In genomic region chr1:154765970-154766369, GRCh38 we compare ENCODE assay signal across 9 cellular contexts.
DNase-seq lines count a peak whose midpoint lies in the region; ATAC-seq lines count a peak whose summit lies in the region.
"Had no signal": no experiment of that assay in that cellular context is flagged by ENCODE, and none has a peak within 500 bp of the region (broad histone marks: within the 10 kb centered on the region; RNA-seq: fewer than 3 reads in every experiment).

No MANE protein-coding gene starts in this region.

- H3K4me3 Mint-ChIP-seq in activated naive CD4-positive, alpha-beta T cell treated with anti-CD3 and anti-CD28 coated beads, Interleukin-2, amount 10 ng/mL, durations not matched to agents 7 days and 5 days = no peak overlapping the region
- H3K4me3 Mint-ChIP-seq: naive B cell had no signal

- DNase-seq in activated naive CD4-positive, alpha-beta T cell treated with anti-CD3 and anti-CD28 coated beads, Interleukin-2, amount 10 ng/mL, durations not matched to agents 7 days and 5 days = peak; percentile 38
- DNase-seq in activated naive CD4-positive, alpha-beta T cell (lab: John Stamatoyannopoulos, UW) = no peak
- DNase-seq in NCI-H524 (lab: John Stamatoyannopoulos, UW) (peak; percentile 67 to 70), cerebellar cortex (ENCODE audit: low spot score) (peak; percentile 31), renal cortical epithelial cell (ENCODE audit: low read depth) (peak; percentile 28), DMS79 treated with DMSO at 0.1 percent for 48 hours (lab: John Stamatoyannopoulos, UW) (no peak)
- DNase-seq in activated CD4-positive, CD25-positive, alpha-beta regulatory T cell (lab: John Stamatoyannopoulos, UW) = no peak
- DNase-seq: naive B cell had no signal

- no peaks in the 10 kb centered on the region for H3K9me3 Mint-ChIP-seq in activated naive CD4-positive, alpha-beta T cell treated with anti-CD3 and anti-CD28 coated beads, Interleukin-2, amount 10 ng/mL, durations not matched to agents 7 days and 5 days
- H3K9me3 Mint-ChIP-seq: naive B cell had no signal

- no peaks in the 10 kb centered on the region for H3K4me1 Mint-ChIP-seq in activated naive CD4-positive, alpha-beta T cell treated with anti-CD3 and anti-CD28 coated beads, Interleukin-2, amount 10 ng/mL, durations not matched to agents 7 days and 5 days

- CTCF ChIA-PET in activated naive CD4-positive, alpha-beta T cell treated with anti-CD3 and anti-CD28 coated beads, Interleukin-2, amount 10 ng/mL, durations not matched to agents 7 days and 5 days (lab: Charles Lee) = interaction anchor here (1.2 to 4.1 kb wide), 3 partner anchors 9 to 25 kb away, joined by 4 to 16 read pairs (median 6); no protein-coding TSS in a partner anchor

- H3K36me3 Mint-ChIP-seq in activated naive CD4-positive, alpha-beta T cell treated with anti-CD3 and anti-CD28 coated beads, Interleukin-2, amount 10 ng/mL, durations not matched to agents 7 days and 5 days = no peaks in the 10 kb centered on the region
- H3K36me3 Mint-ChIP-seq: naive B cell had no signal

- no peak for ATAC-seq in GM18861 (IDR thresholded peaks at IDR 0.05; ENCODE audit: unreplicated experiment)

- peaks cover 17% of the 10 kb centered on the region for H3K27me3 Mint-ChIP-seq in activated naive CD4-positive, alpha-beta T cell treated with anti-CD3 and anti-CD28 coated beads, Interleukin-2, amount 10 ng/mL, durations not matched to agents 7 days and 5 days

- H3K27ac Mint-ChIP-seq in activated naive CD4-positive, alpha-beta T cell treated with anti-CD3 and anti-CD28 coated beads, Interleukin-2, amount 10 ng/mL, durations not matched to agents 7 days and 5 days = no peak overlapping the region

Comparison
In these comparisons a context has a peak if more than half of its experiments do, and no peak if none do; other contexts are left out.
1. DNase-seq: peak in activated naive CD4-positive, alpha-beta T cell treated with anti-CD3 and anti-CD28 coated beads, Interleukin-2, amount 10 ng/mL, durations not matched to agents 7 days and 5 days (single experiment), NCI-H524 (2 of 2), cerebellar cortex (single experiment) and renal cortical epithelial cell (single experiment); none in activated naive CD4-positive, alpha-beta T cell (0 of 4), DMS79 treated with DMSO at 0.1 percent for 48 hours (single experiment) and activated CD4-positive, CD25-positive, alpha-beta regulatory T cell (0 of 4).